ENCODE assay signal across 13 cellular contexts in genomic region chr17:18661924-18662624, GRCh38. TPM values are rescaled to one million over a fixed set of nuclear protein-coding genes. Genes with fewer than 3 reads are reported as not detected.
DNase-seq lines count a peak whose midpoint lies in the region; ATAC-seq, FAIRE-seq and TF ChIP-seq lines count a peak whose summit lies in the region.
"Not testable (repeated sequence)": the region's sequence is repeated elsewhere in the genome, so short reads cannot be mapped to it uniquely, and the experiment has no call there.
"Had no signal": no experiment of that assay in that cellular context is flagged by ENCODE, and none has a peak within 500 bp of the region (broad histone marks: within the 10 kb centered on the region; RNA-seq: fewer than 3 reads in every experiment).

No MANE protein-coding gene starts in this region.

- H3K36me3 ChIP-seq in GM12878 (ENCODE audit: control insufficient read depth in 2 of 2, insufficient read depth in 2 of 2, low read length in 1 of 2); endothelial cell of umbilical vein (ENCODE audit: control insufficient read depth in 2 of 2, extremely low read depth in 1 of 2, insufficient read depth in 2 of 2, low read length in 2 of 2); HepG2 (replicated peaks in 1 of 2; ENCODE audit: control insufficient read depth in 1 of 2, insufficient read depth in 2 of 2, low read length in 2 of 2): not testable (repeated sequence)

- CTCF ChIA-PET in GM12878 (lab: Yijun Ruan, JAX); endothelial cell of umbilical vein (lab: Charles Lee); HepG2 (lab: Yijun Ruan, JAX; ENCODE audit: low intra/inter-chr PET ratio, low total read pairs): not testable (repeated sequence)

- not testable (repeated sequence) for H2AFZ ChIP-seq in GM12878 (ENCODE audit: control insufficient read depth, low read depth, low read length); endothelial cell of umbilical vein (ENCODE audit: low read depth, low read length); HepG2 (ENCODE audit: low read length)

- WGBS in GM12878 (ENCODE audit: insufficient coverage, insufficient replicate concordance, low lambda C conversion rate, missing lambda C conversion rate): 38% methylated on average over 4 of the region's 5 CpGs
- WGBS in HepG2 (ENCODE audit: low lambda C conversion rate): 25% methylated on average over 5 of the region's 5 CpGs

- H3K27ac ChIP-seq in GM12878 (ENCODE audit: control insufficient read depth, insufficient read depth); endothelial cell of umbilical vein (ENCODE audit: insufficient read depth, low read depth, low read length); HepG2 (ENCODE audit: extremely low read length, insufficient read depth, low read length): not testable (repeated sequence)

- H3K4me2 ChIP-seq in GM12878 (ENCODE audit: control insufficient read depth, insufficient read depth); endothelial cell of umbilical vein (ENCODE audit: insufficient read depth, low read length); HepG2 (ENCODE audit: low read depth, low read length): not testable (repeated sequence)

- not testable (repeated sequence) for H3K9me1 ChIP-seq in endothelial cell of umbilical vein (replicated peaks; ENCODE audit: control insufficient read depth, extremely low read depth, insufficient read depth, low read length)

- intact Hi-C loops in GM12878 (cut with micrococcal nuclease; ENCODE audit: unreplicated experiment); endothelial cell of umbilical vein (cut with micrococcal nuclease); HepG2 (cut with micrococcal nuclease; ENCODE audit: unreplicated experiment): not testable (repeated sequence)

- H4K20me1 ChIP-seq in GM12878 (ENCODE audit: control insufficient read depth, insufficient read depth); endothelial cell of umbilical vein (replicated peaks; ENCODE audit: control insufficient read depth, extremely low read depth, insufficient read depth, low read length); HepG2 (ENCODE audit: insufficient read depth, low read length): not testable (repeated sequence)

- BruUV-seq in GM12878 (replicated peaks; lab: Mats Ljungman, UMichigan); endothelial cell of umbilical vein (replicated peaks; lab: Mats Ljungman, UMichigan); HepG2 (replicated peaks; lab: Mats Ljungman, UMichigan): not testable (repeated sequence)

- H3K27me3 ChIP-seq in GM12878 (replicated peaks in 1 of 2; ENCODE audit: control insufficient read depth in 2 of 2, insufficient read depth in 2 of 2, low read length in 1 of 2); endothelial cell of umbilical vein (ENCODE audit: control insufficient read depth in 2 of 2, insufficient read depth in 2 of 2, low read length in 2 of 2); HepG2 (ENCODE audit: control insufficient read depth in 1 of 2, insufficient read depth in 2 of 2, low read length in 2 of 2): not testable (repeated sequence)

- TF ChIP-seq POLR2A in GM12878 (IDR thresholded peaks at IDR 0.05; ENCODE audit: low read depth, low read length); endothelial cell of umbilical vein (IDR thresholded peaks at IDR 0.05; ENCODE audit: low read depth, low read length); HepG2 (IDR thresholded peaks at IDR 0.05; ENCODE audit: insufficient read depth in 1 of 2, low read depth in 2 of 2, low read length in 2 of 2): not testable (repeated sequence)

- in situ Hi-C loops in ACHN (cut with HindIII; ENCODE audit: low pct_ligation_motif_present, low pct_unique_long_range_greater_than_20kb, low sequenced_read_pairs); GM12878 (cut with MboI); HepG2 (cut with HindIII; ENCODE audit: extremely low pct_ligation_motif_present, low pct_unique_long_range_greater_than_20kb): not testable (repeated sequence)

- dilution Hi-C loops in endothelial cell of umbilical vein (cut with MboI; ENCODE audit: extremely low pct_ligation_motif_present, low sequenced_read_pairs): not testable (repeated sequence)

- POLR2A ChIA-PET in GM12878 (lab: Charles Lee); endothelial cell of umbilical vein (lab: Charles Lee); HepG2 (lab: Yijun Ruan, JAX): not testable (repeated sequence)

- not testable (repeated sequence) for H3K79me2 ChIP-seq in GM12878 (ENCODE audit: control insufficient read depth, insufficient read depth, low read length); endothelial cell of umbilical vein (ENCODE audit: control insufficient read depth, insufficient read depth, low read length); HepG2 (ENCODE audit: insufficient read depth, low read length)

- TF ChIP-seq RAD21 in GM12878 (IDR thresholded peaks at IDR 0.05; ENCODE audit: insufficient read depth, low read depth, low read length); HepG2 (CRISPR knock-in tag; IDR thresholded peaks at IDR 0.05): not testable (repeated sequence)

- H3K9ac ChIP-seq in GM12878 (ENCODE audit: control insufficient read depth, insufficient read depth, low read length); endothelial cell of umbilical vein (replicated peaks; ENCODE audit: extremely low read depth, insufficient read depth, low read length); HepG2 (ENCODE audit: insufficient read depth, low read depth, low read length): not testable (repeated sequence)

- peak; percentile 69 for FAIRE-seq in GM18507 (lab: Jason Lieb, UNC)
- peak; percentile 92 for FAIRE-seq in HTR-8/SVneo (lab: Jason Lieb, UNC)
- peak; percentile 5 for FAIRE-seq in TTC549 (lab: Jason Lieb, UNC)
- FAIRE-seq in GM12878 (lab: Jason Lieb, UNC): not testable (repeated sequence)
- peak; percentile 12 for FAIRE-seq in endothelial cell of umbilical vein (lab: Jason Lieb, UNC)
- peak; percentile 21 for FAIRE-seq in HepG2 (lab: Jason Lieb, UNC)

- not testable (repeated sequence) for H3K4me1 ChIP-seq in GM12878 (ENCODE audit: control insufficient read depth, insufficient read depth, low read length); endothelial cell of umbilical vein (ENCODE audit: control insufficient read depth, extremely low read depth, insufficient read depth, low read length); HepG2 (ENCODE audit: insufficient read depth, low read length)

- not testable (repeated sequence) for H3K9me3 ChIP-seq in GM12878 (replicated peaks; ENCODE audit: control insufficient read depth, insufficient read depth, low read length); endothelial cell of umbilical vein (replicated peaks; ENCODE audit: control insufficient read depth, insufficient read depth, low read length)
- H3K9me3 ChIP-seq in HepG2 (ENCODE audit: low read length): peaks cover 23% of the 10 kb centered on the region

- not testable (repeated sequence) for ATAC-seq in GM12878, HepG2

- not testable (repeated sequence) for H3K4me3 ChIP-seq in GM12878; endothelial cell of umbilical vein (replicated peaks in 1 of 3; ENCODE audit: insufficient read depth in 1 of 3, low read depth in 1 of 3, low read length in 3 of 3); HepG2 (replicated peaks in 1 of 3; ENCODE audit: insufficient read depth in 1 of 3, low read depth in 2 of 3, low read length in 3 of 3)

- not testable (repeated sequence) for TF ChIP-seq CTCF in GM12878 (IDR thresholded peaks at IDR 0.05 in 2 of 3, conservative IDR thresholded peaks at IDR 0.05 in 1 of 3; ENCODE audit: control insufficient read depth in 2 of 3, extremely low read depth in 1 of 3, insufficient read depth in 1 of 3, low read depth in 3 of 3, low read length in 3 of 3); endothelial cell of umbilical vein (IDR thresholded peaks at IDR 0.05; ENCODE audit: extremely low read depth in 1 of 2, insufficient read depth in 1 of 2, low read depth in 1 of 2, low read length in 2 of 2); HepG2 (CRISPR knock-in tag; IDR thresholded peaks at IDR 0.05)

- not testable (repeated sequence) for TF ChIP-seq EP300 in GM12878 (IDR thresholded peaks at IDR 0.05; ENCODE audit: borderline replicate concordance in 1 of 2, control insufficient read depth in 1 of 2, low read depth in 2 of 2, low read length in 2 of 2); HepG2 (IDR thresholded peaks at IDR 0.05; ENCODE audit: low read depth in 2 of 2, low read length in 2 of 2); HepG2 (CRISPR knock-in tag; IDR thresholded peaks at IDR 0.05; ENCODE audit: borderline replicate concordance)

- RAD21 ChIA-PET in GM12878 (lab: Charles Lee; ENCODE audit: unreplicated experiment): not testable (repeated sequence)

- SMC1A ChIA-PET in GM12878 (lab: Charles Lee; ENCODE audit: uncharacterized antibody, unreplicated experiment): not testable (repeated sequence)

- peak; percentile 4 for DNase-seq in ACHN
- not testable (repeated sequence) for DNase-seq in GM18507 (ENCODE audit: extremely low spot score, insufficient read length, low read depth); HTR-8/SVneo (ENCODE audit: insufficient read length, low spot score); GM12878 (ENCODE audit: low read depth, low spot score); endothelial cell of umbilical vein (ENCODE audit: low read depth, low spot score); HepG2 (ENCODE audit: low spot score)

RNA-seq across cellular contexts. Expression of gene TBC1D28, which starts 17.9 kb away (rescaled TPM):
- total RNA-seq in GM12878 (2013; cell fraction: nucleolus; rRNA removed): not detected in 2 replicates
- total RNA-seq in GM12878 (2014; rRNA removed) (not detected in 2 replicates), GM12878 (2014; rRNA removed; fragmentation: Illumina TruSeq; extraction: Trizol) (not detected in 2 replicates), GM12878 (2021) (not detected in 2 replicates), endothelial cell of umbilical vein (not detected in 2 replicates), HepG2 (2016; rRNA removed; fragmentation: Illumina TruSeq; extraction: Trizol) (not detected in 2 replicates)
- not detected for polyA plus RNA-seq in GM12878 (2011; ENCODE audit: low read depth)
- polyA plus RNA-seq in GM12878 (2011; rRNA removed) (not detected in 2 replicates), GM12878 (2014; fragmentation: Illumina TruSeq; extraction: Trizol) (not detected in 2 replicates), GM12878 (2014; fragmentation: Nextera tagmentation; extraction: Ambion mirVana) (not detected), GM12878 (2014; rRNA removed) (not detected in 2 replicates), GM12878 (2016; fragmentation: Nextera tagmentation; extraction: Ambion mirVana) (not detected), endothelial cell of umbilical vein (not detected in 2 replicates), HepG2 (2011; rRNA removed) (0.03 TPM in 1 of 2 replicates, not detected in the other)
- not detected in 2 replicates for polyA plus RNA-seq in GM12878 (2011; cell fraction: cytosol; rRNA removed)
- not detected in 2 replicates for polyA plus RNA-seq in GM12878 (2011; cell fraction: nucleus; rRNA removed)
- not detected in 2 replicates for polyA plus RNA-seq in GM12878 (2012)
- not detected in 2 replicates for polyA minus RNA-seq in GM12878 (2011; rRNA and poly(A)+ RNA removed)
- not detected in 2 replicates for polyA minus RNA-seq in GM12878 (2011; cell fraction: cytosol; rRNA and poly(A)+ RNA removed)
- not detected in 2 replicates for polyA minus RNA-seq in GM12878 (2011; cell fraction: nucleus; rRNA and poly(A)+ RNA removed)
- not detected in 2 replicates for polyA plus RNA-seq in endothelial cell of umbilical vein (2011; cell fraction: cytosol; rRNA removed)
- not detected in 2 replicates for polyA plus RNA-seq in endothelial cell of umbilical vein (2011; cell fraction: nucleus; rRNA removed)
- not detected in 2 replicates for polyA plus RNA-seq in endothelial cell of umbilical vein (2012)
- not detected in 2 replicates for polyA minus RNA-seq in endothelial cell of umbilical vein
- polyA minus RNA-seq in endothelial cell of umbilical vein (2011; cell fraction: cytosol; rRNA and poly(A)+ RNA removed): not detected
- polyA minus RNA-seq in endothelial cell of umbilical vein (2011; cell fraction: nucleus; rRNA and poly(A)+ RNA removed): not detected in 2 replicates
- total RNA-seq in HepG2 (2016; cell fraction: cytosol; rRNA removed; fragmentation: Illumina TruSeq; extraction: Trizol; ENCODE audit: low read depth): not detected in 2 replicates
- total RNA-seq in HepG2 (2016; cell fraction: insoluble cytoplasmic fraction; rRNA removed; fragmentation: Illumina TruSeq; extraction: Trizol): not detected in 2 replicates
- total RNA-seq in HepG2 (2016; cell fraction: membrane; rRNA removed; fragmentation: Illumina TruSeq; extraction: Trizol): not detected in 2 replicates
- not detected in 2 replicates for total RNA-seq in HepG2 (2016; cell fraction: nucleus; rRNA removed; fragmentation: Illumina TruSeq; extraction: Trizol)
- polyA plus RNA-seq in HepG2 (2011; cell fraction: cytosol; rRNA removed): not detected in 2 replicates
- polyA plus RNA-seq in HepG2 (2011; cell fraction: nucleus; rRNA removed): 0.31 TPM in 1 of 2 replicates, not detected in the other
- not detected in 2 replicates for polyA plus RNA-seq in HepG2 (2012)
- not detected in 2 replicates for polyA plus RNA-seq in HepG2 (2016; cell fraction: cytosol; fragmentation: Illumina TruSeq; extraction: Trizol; ENCODE audit: low read depth)
- polyA plus RNA-seq in HepG2 (2016; cell fraction: insoluble cytoplasmic fraction; fragmentation: Illumina TruSeq; extraction: Trizol; ENCODE audit: low read depth): not detected in 2 replicates
- polyA plus RNA-seq in HepG2 (2016; cell fraction: membrane; fragmentation: Illumina TruSeq; extraction: Trizol; ENCODE audit: low read depth): not detected in 2 replicates
- polyA plus RNA-seq in HepG2 (2016; cell fraction: nucleus; fragmentation: Illumina TruSeq; extraction: Trizol; ENCODE audit: insufficient read depth, low read depth): not detected in 2 replicates
- polyA minus RNA-seq in HepG2 (2011; rRNA and poly(A)+ RNA removed; ENCODE audit: low replicate concordance): 0.91 TPM in 1 of 2 replicates, not detected in the other
- polyA minus RNA-seq in HepG2 (2011; cell fraction: cytosol; rRNA and poly(A)+ RNA removed): not detected in 2 replicates
- not detected in 2 replicates for polyA minus RNA-seq in HepG2 (2011; cell fraction: nucleus; rRNA and poly(A)+ RNA removed)
- total RNA-seq: A172; CD8-positive, alpha-beta T cell; GM23338 had no signal
- polyA plus RNA-seq: BJ, CD14-positive monocyte, GM23338, IgD-negative memory B cell had no signal

RNA-seq across cellular contexts. Expression of gene FOXO3B, which starts 20.0 kb away (rescaled TPM):
- total RNA-seq in GM12878 (2013; cell fraction: nucleolus; rRNA removed): 5.6 and 5.7 TPM in 2 replicates
- total RNA-seq in GM12878 (2014; rRNA removed) (0.85 and 1.1 TPM in 2 replicates), GM12878 (2014; rRNA removed; fragmentation: Illumina TruSeq; extraction: Trizol) (0.32 and 0.76 TPM in 2 replicates), GM12878 (2021) (1.3 TPM in 2 replicates), endothelial cell of umbilical vein (4.7 and 7.2 TPM in 2 replicates), HepG2 (2016; rRNA removed; fragmentation: Illumina TruSeq; extraction: Trizol) (2.1 and 2.7 TPM in 2 replicates)
- polyA plus RNA-seq in GM12878 (2011; ENCODE audit: low read depth): 0.45 TPM
- polyA plus RNA-seq in GM12878 (2011; rRNA removed) (0.27 and 1.0 TPM in 2 replicates), GM12878 (2014; fragmentation: Illumina TruSeq; extraction: Trizol) (0.97 and 1.1 TPM in 2 replicates), GM12878 (2014; fragmentation: Nextera tagmentation; extraction: Ambion mirVana) (under 1 TPM; 0.05 to 0.08 TPM), GM12878 (2014; rRNA removed) (0.82 and 1.4 TPM in 2 replicates), GM12878 (2016; fragmentation: Nextera tagmentation; extraction: Ambion mirVana) (under 1 TPM; 0.18 to 0.40 TPM), endothelial cell of umbilical vein (9.1 and 10.0 TPM in 2 replicates), HepG2 (2011; rRNA removed) (3.1 and 3.9 TPM in 2 replicates)
- polyA plus RNA-seq in GM12878 (2011; cell fraction: cytosol; rRNA removed): 1.5 and 1.9 TPM in 2 replicates
- 2.2 and 2.4 TPM in 2 replicates for polyA plus RNA-seq in GM12878 (2011; cell fraction: nucleus; rRNA removed)
- polyA plus RNA-seq in GM12878 (2012): 0.68 and 0.84 TPM in 2 replicates
- 1.8 and 2.1 TPM in 2 replicates for polyA minus RNA-seq in GM12878 (2011; rRNA and poly(A)+ RNA removed)
- not detected in 2 replicates for polyA minus RNA-seq in GM12878 (2011; cell fraction: cytosol; rRNA and poly(A)+ RNA removed)
- polyA minus RNA-seq in GM12878 (2011; cell fraction: nucleus; rRNA and poly(A)+ RNA removed): 1.7 and 2.7 TPM in 2 replicates
- polyA plus RNA-seq in endothelial cell of umbilical vein (2011; cell fraction: cytosol; rRNA removed): 4.7 and 4.9 TPM in 2 replicates
- 6.1 and 9.4 TPM in 2 replicates for polyA plus RNA-seq in endothelial cell of umbilical vein (2011; cell fraction: nucleus; rRNA removed)
- 3.5 and 4.2 TPM in 2 replicates for polyA plus RNA-seq in endothelial cell of umbilical vein (2012)
- polyA minus RNA-seq in endothelial cell of umbilical vein: 11.7 and 12.2 TPM in 2 replicates
- 1.6 TPM for polyA minus RNA-seq in endothelial cell of umbilical vein (2011; cell fraction: cytosol; rRNA and poly(A)+ RNA removed)
- polyA minus RNA-seq in endothelial cell of umbilical vein (2011; cell fraction: nucleus; rRNA and poly(A)+ RNA removed): 5.4 and 6.6 TPM in 2 replicates
- total RNA-seq in HepG2 (2016; cell fraction: cytosol; rRNA removed; fragmentation: Illumina TruSeq; extraction: Trizol; ENCODE audit: low read depth): 0.30 and 0.35 TPM in 2 replicates
- 1.3 and 3.1 TPM in 2 replicates for total RNA-seq in HepG2 (2016; cell fraction: insoluble cytoplasmic fraction; rRNA removed; fragmentation: Illumina TruSeq; extraction: Trizol)
- 0.71 and 1.0 TPM in 2 replicates for total RNA-seq in HepG2 (2016; cell fraction: membrane; rRNA removed; fragmentation: Illumina TruSeq; extraction: Trizol)
- total RNA-seq in HepG2 (2016; cell fraction: nucleus; rRNA removed; fragmentation: Illumina TruSeq; extraction: Trizol): 2.3 and 2.9 TPM in 2 replicates
- polyA plus RNA-seq in HepG2 (2011; cell fraction: cytosol; rRNA removed): 2.4 and 2.7 TPM in 2 replicates
- 6.2 and 7.1 TPM in 2 replicates for polyA plus RNA-seq in HepG2 (2011; cell fraction: nucleus; rRNA removed)
- polyA plus RNA-seq in HepG2 (2012): 1.0 and 1.9 TPM in 2 replicates
- polyA plus RNA-seq in HepG2 (2016; cell fraction: cytosol; fragmentation: Illumina TruSeq; extraction: Trizol; ENCODE audit: low read depth): 0.10 TPM in 2 replicates
- polyA plus RNA-seq in HepG2 (2016; cell fraction: insoluble cytoplasmic fraction; fragmentation: Illumina TruSeq; extraction: Trizol; ENCODE audit: low read depth): 1.1 and 1.3 TPM in 2 replicates
- polyA plus RNA-seq in HepG2 (2016; cell fraction: membrane; fragmentation: Illumina TruSeq; extraction: Trizol; ENCODE audit: low read depth): 0.22 and 0.27 TPM in 2 replicates
- 2.2 and 3.0 TPM in 2 replicates for polyA plus RNA-seq in HepG2 (2016; cell fraction: nucleus; fragmentation: Illumina TruSeq; extraction: Trizol; ENCODE audit: insufficient read depth, low read depth)
- 6.7 and 11.5 TPM in 2 replicates for polyA minus RNA-seq in HepG2 (2011; rRNA and poly(A)+ RNA removed; ENCODE audit: low replicate concordance)
- polyA minus RNA-seq in HepG2 (2011; cell fraction: cytosol; rRNA and poly(A)+ RNA removed): 1.6 and 2.1 TPM in 2 replicates
- polyA minus RNA-seq in HepG2 (2011; cell fraction: nucleus; rRNA and poly(A)+ RNA removed): 6.4 and 8.7 TPM in 2 replicates
- polyA plus RNA-seq: CD14-positive monocyte had no signal
